Comparison of ENCODE assay signal across 8 cellular contexts in genomic region chr14:100440207-100440631, GRCh38.
DNase-seq lines count a peak whose midpoint lies in the region; ATAC-seq lines count a peak whose summit lies in the region.

No MANE protein-coding gene starts in this region.

- H3K4me3 Mint-ChIP-seq in T-cell = no peak overlapping the region

- H3K36me3 ChIP-seq in effector memory CD4-positive, alpha-beta T cell (ENCODE audit: control insufficient read depth, insufficient read depth, low read length) = no peaks in the 10 kb centered on the region

- H3K36me3 Mint-ChIP-seq in T-cell = no peaks in the 10 kb centered on the region

- no peak overlapping the region for H3K27ac ChIP-seq in effector memory CD4-positive, alpha-beta T cell (ENCODE audit: insufficient read depth, low read length, poor library complexity, severe bottlenecking)
- peak overlapping the region; percentile 51 for H3K27ac ChIP-seq in temporal lobe (ENCODE audit: low read depth, low read length)

- no peaks in the 10 kb centered on the region for H3K27me3 ChIP-seq in effector memory CD4-positive, alpha-beta T cell (replicated peaks; ENCODE audit: control insufficient read depth, insufficient read depth, low read length, poor library complexity, severe bottlenecking)

- H3K4me3 ChIP-seq in effector memory CD4-positive, alpha-beta T cell (ENCODE audit: insufficient read depth, low read depth, low read length, poor library complexity, severe bottlenecking) = no peak overlapping the region

- H3K4me1 ChIP-seq in effector memory CD4-positive, alpha-beta T cell (ENCODE audit: control insufficient read depth, insufficient read depth, low read length, poor library complexity, severe bottlenecking) = no peaks in the 10 kb centered on the region

- POLR2A ChIA-PET in T-cell (lab: Charles Lee) = no interaction called here

- peaks cover 20 to 31% (median 24%) of the 10 kb centered on the region in 3 donors for H3K4me1 Mint-ChIP-seq in T-cell

- CTCF ChIA-PET in T-cell (lab: Charles Lee) = no interaction called here

- no peaks in the 10 kb centered on the region for H3K9me3 ChIP-seq in effector memory CD4-positive, alpha-beta T cell (ENCODE audit: control insufficient read depth, low read length)

- peak; percentile 94 for DNase-seq in Daoy (ENCODE audit: low read depth)
- DNase-seq in MV-4-11 (lab: John Stamatoyannopoulos, UW) = peak; percentile 48
- peak in 28 of 34 experiments; percentile 4 to 50 (median 26) for DNase-seq in T-cell
- DNase-seq in effector memory CD4-positive, alpha-beta T cell = peak in 2 of 3 donors; percentile 2 to 6
- DNase-seq in lung microvascular endothelial cell (ENCODE audit: low read depth in 2 of 2) = peak; percentile 53 to 80
- DNase-seq in SIG-M5 treated with dmso at 0.1 percent for 504 hours (lab: John Stamatoyannopoulos, UW; ENCODE audit: unreplicated experiment) = no peak

- ATAC-seq in T-cell (replicated peaks in 1 of 4) (peak in 3 of 4 experiments; percentile 52 to 70 (median 65)), HG03097 (IDR thresholded peaks at IDR 0.05; ENCODE audit: low FRiP score, unreplicated experiment) (no peak)

- H3K9me3 Mint-ChIP-seq in T-cell = no peaks in the 10 kb centered on the region

- no peaks in the 10 kb centered on the region for H3K27me3 Mint-ChIP-seq in T-cell

- H3K27ac Mint-ChIP-seq in T-cell = no peak overlapping the region
